31 cellular contexts compared by ENCODE assay signal in the genomic region with DNA sequence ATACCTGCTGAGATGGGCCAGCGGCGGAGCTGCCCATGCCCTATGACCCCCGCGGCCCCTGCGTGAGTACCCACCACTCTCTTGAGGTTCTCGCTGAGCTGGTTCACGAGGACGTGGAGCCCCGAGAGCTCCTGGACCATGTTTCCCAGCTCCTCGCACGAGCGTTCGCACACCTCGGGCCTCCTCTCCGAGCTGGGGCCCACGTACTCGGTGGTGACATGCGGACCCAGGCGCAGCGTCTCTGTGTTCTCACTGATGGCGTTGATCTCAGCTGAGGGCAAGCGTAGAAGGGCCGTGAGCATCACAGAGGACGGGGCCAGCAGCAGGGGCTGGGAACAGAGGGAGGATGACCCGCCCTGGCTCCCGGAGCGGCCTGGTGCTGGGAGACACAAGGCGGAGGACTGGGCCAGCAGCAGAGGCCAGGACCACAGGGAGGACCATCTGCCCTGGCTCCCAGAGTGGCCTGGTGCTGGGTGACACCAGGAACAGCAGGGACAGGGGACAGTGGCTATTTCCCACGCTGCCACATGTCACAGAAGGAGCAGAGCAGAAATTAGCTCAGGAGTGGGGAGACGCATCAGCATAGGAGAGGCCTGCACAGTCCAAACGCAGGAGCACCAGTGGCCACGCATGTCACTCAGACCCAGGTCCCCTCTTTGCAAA. TPM values are rescaled to one million over a fixed set of nuclear protein-coding genes. Genes with fewer than 3 reads are reported as not detected.
DNase-seq lines count a peak whose midpoint lies in the region; ATAC-seq and TF ChIP-seq lines count a peak whose summit lies in the region.
"Had no signal": no experiment of that assay in that cellular context is flagged by ENCODE, and none has a peak within 500 bp of the region (broad histone marks: within the 10 kb centered on the region; RNA-seq: fewer than 3 reads in every experiment).

No MANE protein-coding gene starts in this region.

- no peaks in the 10 kb centered on the region for H3F3A ChIP-seq in PC-9 (ENCODE audit: insufficient read depth, low read depth)

- H3K9me3 Mint-ChIP-seq in Caco-2 (ENCODE audit: unreplicated experiment) = peaks cover under 1% of the 10 kb centered on the region
- H3K9me3 Mint-ChIP-seq in activated naive CD8-positive, alpha-beta T cell treated with anti-CD3 and anti-CD28 coated beads, Interleukin-2, amount 50 U/mL, for 24 hours = no peaks in the 10 kb centered on the region
- H3K9me3 Mint-ChIP-seq: CD4-positive, alpha-beta T cell; effector memory CD8-positive, alpha-beta T cell; naive B cell; stimulated activated naive CD8-positive, alpha-beta T cell treated with anti-CD3 and anti-CD28 coated beads, Interleukin-15, Interleukin-2, amounts not matched to agents 100 ng/mL and 50 ng/mL, for 24 hours had no signal

- H3K27ac Mint-ChIP-seq in Caco-2 (ENCODE audit: unreplicated experiment) = peak overlapping the region; percentile 81
- no peak overlapping the region for H3K27ac Mint-ChIP-seq in activated naive CD8-positive, alpha-beta T cell treated with anti-CD3 and anti-CD28 coated beads, Interleukin-2, amount 50 U/mL, for 24 hours
- H3K27ac Mint-ChIP-seq: CD4-positive, alpha-beta T cell; stimulated activated naive CD8-positive, alpha-beta T cell treated with anti-CD3 and anti-CD28 coated beads, Interleukin-15, Interleukin-2, amounts not matched to agents 100 ng/mL and 50 ng/mL, for 24 hours; T-helper 17 cell had no signal

- peak; percentile 14 for ATAC-seq in activated naive CD8-positive, alpha-beta T cell treated with anti-CD3 and anti-CD28 coated beads, Interleukin-2, amount 50 U/mL, for 24 hours
- ATAC-seq in sciatic nerve = peak; percentile 1
- no peak for ATAC-seq in GM21381 (IDR thresholded peaks at IDR 0.05; ENCODE audit: unreplicated experiment)
- ATAC-seq: effector memory CD8-positive, alpha-beta T cell; Right ventricle myocardium inferior; SK-N-SH treated with all-trans-retinoic acid at 6 μM for 48 hours; T-helper 17 cell had no signal

- H3K27ac ChIP-seq in layer of hippocampus (ENCODE audit: low read depth, low read length) = peak overlapping the region; percentile 88
- H3K27ac ChIP-seq in PC-9 = no peak overlapping the region
- H3K27ac ChIP-seq: colonic mucosa, transverse colon had no signal

- BruUV-seq in Caco-2 (replicated peaks; lab: Mats Ljungman, UMichigan) (no TSS peak), PC-9 (replicated peaks; lab: Mats Ljungman, UMichigan) (no TSS peak)

- H3K36me3 Mint-ChIP-seq in Caco-2 (ENCODE audit: insufficient read depth, unreplicated experiment) = no peaks in the 10 kb centered on the region
- H3K36me3 Mint-ChIP-seq in activated naive CD8-positive, alpha-beta T cell treated with anti-CD3 and anti-CD28 coated beads, Interleukin-2, amount 50 U/mL, for 24 hours (ENCODE audit: low read depth) = no peaks in the 10 kb centered on the region
- H3K36me3 Mint-ChIP-seq: naive B cell had no signal

- H3K9me2 ChIP-seq in PC-9 (ENCODE audit: insufficient read depth) = no peaks in the 10 kb centered on the region

- no peaks in the 10 kb centered on the region for H3K9me3 ChIP-seq in Caco-2
- no peaks in the 10 kb centered on the region for H3K9me3 ChIP-seq in PC-9 (ENCODE audit: insufficient read depth, low read depth)
- H3K9me3 ChIP-seq: colonic mucosa, transverse colon had no signal

- no peak overlapping the region for H2AFZ ChIP-seq in PC-9

- TF ChIP-seq CTCF in Caco-2 (IDR thresholded peaks at IDR 0.05; ENCODE audit: insufficient read depth in 1 of 2, low read depth in 1 of 2, low read length in 1 of 2, severe bottlenecking in 1 of 2, unreplicated experiment in 1 of 2) = no peak
- no peak for TF ChIP-seq CTCF in PC-9 (conservative IDR thresholded peaks at IDR 0.05)

- H4K20me1 ChIP-seq in PC-9 (ENCODE audit: insufficient read depth) = no peaks in the 10 kb centered on the region

- DNase-seq in Caco-2 = no peak
- no peak for DNase-seq in activated naive CD8-positive, alpha-beta T cell treated with anti-CD3 and anti-CD28 coated beads, Interleukin-2, amount 50 U/mL, for 24 hours
- peak; percentile 51 for DNase-seq in sciatic nerve (ENCODE audit: low spot score)
- no peak for DNase-seq in PC-9
- DNase-seq in NCI-H446 treated with DMSO at 0.1 percent for 48 hours (lab: John Stamatoyannopoulos, UW) = no peak
- DNase-seq in NCI-H2081 treated with DMSO at 0.1 percent for 48 hours (lab: John Stamatoyannopoulos, UW) = no peak
- DNase-seq: activated naive CD4-positive, alpha-beta T cell treated with Interleukin-2 at 50 U/mL for 16 hours; AML-193; amniotic stem cell; CD4-positive, alpha-beta T cell; colonic mucosa; DND-41; effector memory CD8-positive, alpha-beta T cell; H7; islet precursor cell; Kasumi-1; naive B cell; NCI-H1417 treated with DMSO at 0.1 percent for 48 hours; NCI-H2029 treated with DMSO at 0.1 percent for 48 hours; NCI-H2227 treated with DMSO at 0.1 percent for 48 hours; NCI-H526 treated with DMSO at 0.1 percent for 48 hours; occipital lobe; retina; small intestine; T-helper 17 cell; transverse colon had no signal

- no peaks in the 10 kb centered on the region for H3K4me1 Mint-ChIP-seq in Caco-2 (ENCODE audit: low read depth, unreplicated experiment)
- no peaks in the 10 kb centered on the region for H3K4me1 Mint-ChIP-seq in activated naive CD8-positive, alpha-beta T cell treated with anti-CD3 and anti-CD28 coated beads, Interleukin-2, amount 50 U/mL, for 24 hours
- H3K4me1 Mint-ChIP-seq: naive B cell, T-helper 17 cell had no signal

- H3K4me1 ChIP-seq in Caco-2 = peaks cover 9% of the 10 kb centered on the region; the same call in 1 of the 2 replicates
- no peaks in the 10 kb centered on the region for H3K4me1 ChIP-seq in PC-9 (replicated peaks; ENCODE audit: insufficient read depth)
- H3K4me1 ChIP-seq: colonic mucosa, transverse colon had no signal

- CTCF ChIA-PET in Caco-2 (lab: Charles Lee) (no interaction called here), PC-9 (lab: Charles Lee) (no interaction called here)

- no peak overlapping the region for H3K4me3 ChIP-seq in Caco-2 (ENCODE audit: low read depth, low read length)
- no peak overlapping the region for H3K4me3 ChIP-seq in PC-9
- H3K4me3 ChIP-seq: colonic mucosa, transverse colon had no signal

- POLR2A ChIA-PET in Caco-2 (lab: Charles Lee) = no interaction called here
- POLR2A ChIA-PET in PC-9 (lab: Charles Lee; ENCODE audit: unreplicated experiment) = no interaction called here

- intact Hi-C loops in Caco-2 (cut with micrococcal nuclease; ENCODE audit: unreplicated experiment) (no loop called here), sciatic nerve (cut with DNase I) (no loop called here), PC-9 (cut with micrococcal nuclease; ENCODE audit: unreplicated experiment) (no loop called here)

- H3K79me2 ChIP-seq in PC-9 (ENCODE audit: low read depth) = no peaks in the 10 kb centered on the region

- no peak overlapping the region for H3K4me3 Mint-ChIP-seq in Caco-2 (ENCODE audit: unreplicated experiment)
- no peak overlapping the region for H3K4me3 Mint-ChIP-seq in activated naive CD8-positive, alpha-beta T cell treated with anti-CD3 and anti-CD28 coated beads, Interleukin-2, amount 50 U/mL, for 24 hours
- H3K4me3 Mint-ChIP-seq: CD4-positive, alpha-beta T cell; effector memory CD8-positive, alpha-beta T cell; naive B cell; stimulated activated naive CD8-positive, alpha-beta T cell treated with anti-CD3 and anti-CD28 coated beads, Interleukin-15, Interleukin-2, amounts not matched to agents 100 ng/mL and 50 ng/mL, for 24 hours; T-helper 17 cell had no signal

- H3K4me2 ChIP-seq in PC-9 = no peak overlapping the region

- H3K36me3 ChIP-seq in Caco-2 (ENCODE audit: control insufficient read depth, insufficient read depth, low read length) (no peaks in the 10 kb centered on the region), PC-9 (ENCODE audit: low read depth) (no peaks in the 10 kb centered on the region)
- H3K36me3 ChIP-seq: colonic mucosa, transverse colon had no signal

- no peaks in the 10 kb centered on the region for H3K27me3 ChIP-seq in Caco-2 (replicated peaks; ENCODE audit: control insufficient read depth, insufficient read depth, low read length)
- no peaks in the 10 kb centered on the region for H3K27me3 ChIP-seq in layer of hippocampus (ENCODE audit: control insufficient read depth, insufficient read depth, low read length)
- peaks cover 71% of the 10 kb centered on the region for H3K27me3 ChIP-seq in PC-9 (ENCODE audit: insufficient read depth, low read depth)
- H3K27me3 ChIP-seq: colonic mucosa, transverse colon had no signal

- no peaks in the 10 kb centered on the region for H3K27me3 Mint-ChIP-seq in Caco-2 (ENCODE audit: insufficient read depth, unreplicated experiment)
- H3K27me3 Mint-ChIP-seq in activated naive CD8-positive, alpha-beta T cell treated with anti-CD3 and anti-CD28 coated beads, Interleukin-2, amount 50 U/mL, for 24 hours = peaks cover 3% of the 10 kb centered on the region
- H3K27me3 Mint-ChIP-seq: stimulated activated naive CD8-positive, alpha-beta T cell treated with anti-CD3 and anti-CD28 coated beads, Interleukin-15, Interleukin-2, amounts not matched to agents 100 ng/mL and 50 ng/mL, for 24 hours had no signal

RNA-seq across cellular contexts. Expression of a gene that starts 11.8 kb away (rescaled TPM):
- total RNA-seq in Caco-2 (2022) (0.07 TPM in 1 of 2 replicates, not detected in the other), sciatic nerve (104 TPM), PC-9 (2021) (not detected in 2 replicates)
- total RNA-seq: CD4-positive, alpha-beta T cell; T-helper 17 cell had no signal

Comparison
In these comparisons a context has a peak if more than half of its experiments do, and no peak if none do; other contexts are left out.
1. RNA of a gene that starts 11.8 kb away (total RNA-seq): 104 TPM in sciatic nerve (single experiment); 0.07 TPM in Caco-2 and not detected in PC-9; every median in the first group is over 10 times any median in the second.